In the genomic region with DNA sequence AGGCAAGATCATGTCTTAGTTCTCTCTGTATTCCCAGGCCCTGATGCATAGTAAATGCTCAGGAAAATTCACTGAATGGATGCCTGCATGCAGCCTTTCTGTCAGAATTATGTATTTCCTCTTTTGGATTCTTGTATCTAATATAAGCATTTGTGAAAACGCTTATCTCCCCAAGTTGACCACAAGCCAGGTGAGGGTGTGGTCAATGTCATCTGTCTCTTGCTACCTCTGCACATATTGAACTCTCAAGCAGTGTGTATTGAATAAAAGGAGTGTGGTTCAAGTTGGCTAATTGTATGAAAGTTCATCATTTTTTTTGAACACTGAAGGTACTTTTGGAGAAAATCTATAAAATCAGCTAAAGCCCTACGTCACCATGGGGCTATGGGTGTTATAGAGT, we compare ENCODE assay signal across 28 cellular contexts.
"Had no signal": no experiment of that assay in that cellular context is flagged by ENCODE, and none has a peak within 500 bp of the region (broad histone marks: within the 10 kb centered on the region; RNA-seq: fewer than 3 reads in every experiment).

No MANE protein-coding gene starts in this region.

- H3K27ac Mint-ChIP-seq: stimulated activated effector memory CD8-positive, alpha-beta T cell treated with anti-CD3 and anti-CD28 coated beads, Interleukin-12 subunit alpha, Interleukin-12 subunit beta, amount 100 ng/mL, for 72 hours; stimulated activated memory B cell treated with anti-CD40 and anti-IgM and Interleukin-4, amounts not matched to agents 10 μg/mL and 1 μg/mL and 100 μg/mL, for 72 hours; stimulated activated naive B cell treated with anti-CD40 and anti-IgM and Interleukin-4, amounts not matched to agents 10 μg/mL and 1 μg/mL and 100 μg/mL, for 72 hours; stimulated activated naive CD8-positive, alpha-beta T cell treated with anti-CD3 and anti-CD28 coated beads, Interleukin-15, amount 100 ng/mL, for 72 hours; stimulated activated naive CD8-positive, alpha-beta T cell treated with anti-CD3 and anti-CD28 coated beads, Interleukin-15, Interleukin-2, amounts not matched to agents 100 ng/mL and 50 ng/mL, for 24 hours; type B pancreatic cell had no signal

- H3K4me3 Mint-ChIP-seq: stimulated activated effector memory CD8-positive, alpha-beta T cell treated with anti-CD3 and anti-CD28 coated beads, Interleukin-12 subunit alpha, Interleukin-12 subunit beta, amount 100 ng/mL, for 72 hours; stimulated activated memory B cell treated with anti-CD40 and anti-IgM and Interleukin-4, amounts not matched to agents 10 μg/mL and 1 μg/mL and 100 μg/mL, for 72 hours; stimulated activated naive B cell treated with anti-CD40 and anti-IgM and Interleukin-4, amounts not matched to agents 10 μg/mL and 1 μg/mL and 100 μg/mL, for 72 hours; stimulated activated naive CD8-positive, alpha-beta T cell treated with anti-CD3 and anti-CD28 coated beads, Interleukin-15, amount 100 ng/mL, for 72 hours; stimulated activated naive CD8-positive, alpha-beta T cell treated with anti-CD3 and anti-CD28 coated beads, Interleukin-15, Interleukin-2, amounts not matched to agents 100 ng/mL and 50 ng/mL, for 24 hours; type B pancreatic cell had no signal

- DNase-seq: stimulated activated CD4-positive, alpha-beta T cell treated with anti-CD3 and anti-CD28 coated beads, Interleukin-2, amount 100 ng/mL, for 48 hours; stimulated activated CD4-positive, alpha-beta T cell treated with anti-CD3 and anti-CD28 coated beads, Interleukin-4, amount 100 ng/mL, for 1 hour; stimulated activated CD4-positive, alpha-beta T cell treated with anti-CD3 and anti-CD28 coated beads, Interleukin-4, amount 100 ng/mL, for 24 hours; stimulated activated CD4-positive, alpha-beta T cell treated with anti-CD3 and anti-CD28 coated beads, Interleukin-4, amount 100 ng/mL, for 4 hours; stimulated activated CD8-positive, alpha-beta memory T cell treated with anti-CD3 and anti-CD28 coated beads, Interleukin-4, amount 100 ng/mL, for 48 hours; stimulated activated naive B cell treated with anti-CD40 and anti-IgM and Interleukin-4, amounts not matched to agents 10 μg/mL and 1 μg/mL and 100 μg/mL, for 72 hours; stimulated activated naive CD4-positive, alpha-beta T cell treated with Interleukin-2 at 50 U/mL for 16 hours; stimulated activated naive CD8-positive, alpha-beta T cell treated with anti-CD3 and anti-CD28 coated beads, Interleukin-15, amount 100 ng/mL, for 72 hours; stimulated activated naive CD8-positive, alpha-beta T cell treated with anti-CD3 and anti-CD28 coated beads, Interleukin-15, Interleukin-2, amounts not matched to agents 100 U/mL and 50 U/mL, for 24 hours; stomach; substantia nigra; testis; thyroid gland; tibial artery; transverse colon; trophoblast cell; upper lobe of left lung; upper lobe of right lung; uterus had no signal

- H3K36me3 ChIP-seq: stomach, suprapubic skin, thoracic aorta, thyroid gland, tibial artery, tibial nerve, transverse colon, upper lobe of left lung, upper lobe of right lung, uterus, vagina had no signal

- H3K9me3 Mint-ChIP-seq: stimulated activated effector memory CD8-positive, alpha-beta T cell treated with anti-CD3 and anti-CD28 coated beads, Interleukin-12 subunit alpha, Interleukin-12 subunit beta, amount 100 ng/mL, for 72 hours; stimulated activated memory B cell treated with anti-CD40 and anti-IgM and Interleukin-4, amounts not matched to agents 10 μg/mL and 1 μg/mL and 100 μg/mL, for 72 hours; stimulated activated naive B cell treated with anti-CD40 and anti-IgM and Interleukin-4, amounts not matched to agents 10 μg/mL and 1 μg/mL and 100 μg/mL, for 72 hours; stimulated activated naive CD8-positive, alpha-beta T cell treated with anti-CD3 and anti-CD28 coated beads, Interleukin-15, amount 100 ng/mL, for 72 hours; stimulated activated naive CD8-positive, alpha-beta T cell treated with anti-CD3 and anti-CD28 coated beads, Interleukin-15, Interleukin-2, amounts not matched to agents 100 ng/mL and 50 ng/mL, for 24 hours; type B pancreatic cell had no signal

- H3K27me3 ChIP-seq: suprapubic skin, testis, thyroid gland, tibial artery, tibial nerve, transverse colon, upper lobe of left lung, upper lobe of right lung, uterus, vagina had no signal

- FAIRE-seq: urothelium cell line had no signal

- H3K4me1 ChIP-seq: stomach, suprapubic skin, testis, thyroid gland, tibial artery, tibial nerve, transverse colon, upper lobe of left lung, upper lobe of right lung, uterus, vagina had no signal

- H3K27ac ChIP-seq: stomach, suprapubic skin, testis, thoracic aorta, thyroid gland, tibial artery, tibial nerve, transverse colon, upper lobe of left lung, upper lobe of right lung, uterus, vagina had no signal

- H3K4me1 Mint-ChIP-seq: stimulated activated effector memory CD8-positive, alpha-beta T cell treated with anti-CD3 and anti-CD28 coated beads, Interleukin-12 subunit alpha, Interleukin-12 subunit beta, amount 100 ng/mL, for 72 hours; stimulated activated memory B cell treated with anti-CD40 and anti-IgM and Interleukin-4, amounts not matched to agents 10 μg/mL and 1 μg/mL and 100 μg/mL, for 72 hours; stimulated activated naive B cell treated with anti-CD40 and anti-IgM and Interleukin-4, amounts not matched to agents 10 μg/mL and 1 μg/mL and 100 μg/mL, for 72 hours; stimulated activated naive CD8-positive, alpha-beta T cell treated with anti-CD3 and anti-CD28 coated beads, Interleukin-15, amount 100 ng/mL, for 72 hours had no signal

- H3K27me3 Mint-ChIP-seq: stimulated activated memory B cell treated with anti-CD40 and anti-IgM and Interleukin-4, amounts not matched to agents 10 μg/mL and 1 μg/mL and 100 μg/mL, for 72 hours; stimulated activated naive B cell treated with anti-CD40 and anti-IgM and Interleukin-4, amounts not matched to agents 10 μg/mL and 1 μg/mL and 100 μg/mL, for 72 hours; stimulated activated naive CD8-positive, alpha-beta T cell treated with anti-CD3 and anti-CD28 coated beads, Interleukin-15, amount 100 ng/mL, for 72 hours; stimulated activated naive CD8-positive, alpha-beta T cell treated with anti-CD3 and anti-CD28 coated beads, Interleukin-15, Interleukin-2, amounts not matched to agents 100 ng/mL and 50 ng/mL, for 24 hours; type B pancreatic cell had no signal

- ATAC-seq: stimulated activated effector memory CD8-positive, alpha-beta T cell treated with anti-CD3 and anti-CD28 coated beads, Interleukin-12 subunit alpha, Interleukin-12 subunit beta, amount 100 ng/mL, for 72 hours; stimulated activated memory B cell treated with anti-CD40 and anti-IgM and Interleukin-4, amounts not matched to agents 10 μg/mL and 1 μg/mL and 100 μg/mL, for 72 hours; stimulated activated naive B cell treated with anti-CD40 and anti-IgM and Interleukin-4, amounts not matched to agents 10 μg/mL and 1 μg/mL and 100 μg/mL, for 72 hours; stimulated activated naive CD8-positive, alpha-beta T cell treated with anti-CD3 and anti-CD28 coated beads, Interleukin-15, amount 100 ng/mL, for 72 hours; stimulated activated naive CD8-positive, alpha-beta T cell treated with anti-CD3 and anti-CD28 coated beads, Interleukin-15, Interleukin-2, amounts not matched to agents 100 U/mL and 50 U/mL, for 24 hours; upper lobe of right lung had no signal

- H3K9me3 ChIP-seq: stomach, suprapubic skin, testis, thoracic aorta, thyroid gland, tibial artery, tibial nerve, transverse colon, upper lobe of left lung, upper lobe of right lung, uterus, vagina had no signal

- H3K4me3 ChIP-seq: stomach, suprapubic skin, testis, thoracic aorta, thyroid gland, tibial artery, tibial nerve, transverse colon, upper lobe of left lung, upper lobe of right lung, uterus, vagina had no signal

- H3K36me3 Mint-ChIP-seq: stimulated activated effector memory CD8-positive, alpha-beta T cell treated with anti-CD3 and anti-CD28 coated beads, Interleukin-12 subunit alpha, Interleukin-12 subunit beta, amount 100 ng/mL, for 72 hours; stimulated activated memory B cell treated with anti-CD40 and anti-IgM and Interleukin-4, amounts not matched to agents 10 μg/mL and 1 μg/mL and 100 μg/mL, for 72 hours; stimulated activated naive B cell treated with anti-CD40 and anti-IgM and Interleukin-4, amounts not matched to agents 10 μg/mL and 1 μg/mL and 100 μg/mL, for 72 hours; type B pancreatic cell had no signal
